Comparison of ENCODE assay signal across 8 cellular contexts in the genomic region with DNA sequence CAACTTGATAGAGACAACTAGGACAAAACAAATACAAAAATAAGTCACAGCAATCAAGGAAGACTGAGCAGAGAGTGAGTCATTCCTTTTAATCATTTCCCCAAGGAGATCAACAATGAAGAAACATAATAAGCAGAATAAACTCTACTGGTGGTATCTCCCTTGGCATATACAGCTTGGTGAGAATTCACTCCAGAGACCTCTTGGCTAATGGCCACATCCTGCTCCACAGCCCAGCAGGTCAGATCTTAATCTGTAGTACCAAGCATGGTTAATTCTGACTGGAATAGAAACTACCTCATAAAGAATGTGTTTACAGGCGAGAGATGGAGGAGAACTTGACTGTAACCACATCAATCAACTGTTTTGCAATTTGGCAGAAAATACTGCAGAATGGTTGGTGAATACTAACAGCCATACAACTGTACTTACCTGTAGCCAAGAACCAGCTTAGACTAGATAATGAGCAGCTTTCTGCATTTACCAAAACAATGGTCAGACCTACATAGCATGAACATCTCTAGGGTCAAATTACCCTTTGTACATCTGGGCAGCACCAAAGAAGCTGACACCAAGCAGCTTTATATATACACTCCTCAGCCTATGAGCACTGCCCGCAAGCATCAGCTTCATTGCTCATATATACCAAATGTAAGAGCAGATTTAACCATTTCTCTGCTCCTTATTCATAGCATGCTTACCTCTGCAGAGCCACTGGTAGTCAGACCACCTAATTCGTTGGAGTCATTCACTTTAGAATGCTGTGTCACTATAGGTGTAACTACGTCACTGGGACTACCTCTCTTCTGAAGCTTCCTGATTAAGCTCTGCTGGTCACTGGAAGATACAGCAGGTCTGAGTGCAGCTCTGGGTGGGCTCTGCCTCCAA. TPM values are rescaled to one million over a fixed set of nuclear protein-coding genes. Genes with fewer than 3 reads are reported as not detected.
DNase-seq lines count a peak whose midpoint lies in the region; ATAC-seq and TF ChIP-seq lines count a peak whose summit lies in the region.

No MANE protein-coding gene starts in this region.

- H3K36me3 ChIP-seq in upper lobe of left lung, result peaks cover 0 to 7% (median 0%) of the 10 kb centered on the region in 4 donors

- no peak for TF ChIP-seq POLR2A in upper lobe of left lung (IDR thresholded peaks at IDR 0.05)

- no peaks in the 10 kb centered on the region for H3K9me3 Mint-ChIP-seq in activated T-helper 2 cell treated with anti-CD3 and anti-CD28 coated beads, Interferon-gamma antibody, Interleukin-2, Interleukin-4, amounts not matched to agents 10 μg/mL and 5 μg/mL and 100 μg/mL, durations not matched to agents 14 hours and 24 hours and 36 hours

- peak in 2 of 4 donors; percentile 2 to 8 for TF ChIP-seq EP300 in upper lobe of left lung (IDR thresholded peaks at IDR 0.05)

- peak overlapping the region; percentile 66 for H3K4me3 Mint-ChIP-seq in activated T-helper 2 cell treated with anti-CD3 and anti-CD28 coated beads, Interferon-gamma antibody, Interleukin-2, Interleukin-4, amounts not matched to agents 10 μg/mL and 5 μg/mL and 100 μg/mL, durations not matched to agents 14 hours and 24 hours and 36 hours (ENCODE audit: low read depth)

- peaks cover 8 to 22% (median 17%) of the 10 kb centered on the region in 4 donors for H3K4me1 ChIP-seq in upper lobe of left lung

- TF ChIP-seq CTCF in upper lobe of left lung (IDR thresholded peaks at IDR 0.05), result no peak

- peaks cover 51% of the 10 kb centered on the region for H3K36me3 Mint-ChIP-seq in activated T-helper 2 cell treated with anti-CD3 and anti-CD28 coated beads, Interferon-gamma antibody, Interleukin-2, Interleukin-4, amounts not matched to agents 10 μg/mL and 5 μg/mL and 100 μg/mL, durations not matched to agents 14 hours and 24 hours and 36 hours (ENCODE audit: low read depth)

- H3K27ac Mint-ChIP-seq in activated T-helper 2 cell treated with anti-CD3 and anti-CD28 coated beads, Interferon-gamma antibody, Interleukin-2, Interleukin-4, amounts not matched to agents 10 μg/mL and 5 μg/mL and 100 μg/mL, durations not matched to agents 14 hours and 24 hours and 36 hours, result peak overlapping the region; percentile 86

- DNase-seq in COR-L47 (lab: John Stamatoyannopoulos, UW) (peak; percentile 59), NCI-H2196 (lab: John Stamatoyannopoulos, UW; ENCODE audit: unreplicated experiment) (peak; percentile 88), left ventricle myocardium superior (no peak), upper lobe of left lung (peak in 1 of 2 donors; percentile 33), GDM1 (lab: John Stamatoyannopoulos, UW) (no peak), occipital lobe (lab: John Stamatoyannopoulos, UW) (no peak)
- peak; percentile 69 for DNase-seq in activated T-helper 2 cell treated with anti-CD3 and anti-CD28 coated beads, Interferon-gamma antibody, Interleukin-2, Interleukin-4, amounts not matched to agents 10 μg/mL and 5 μg/mL and 100 μg/mL, durations not matched to agents 14 hours and 24 hours and 36 hours (ENCODE audit: low spot score)

- peaks cover 71% of the 10 kb centered on the region for H3K4me1 Mint-ChIP-seq in activated T-helper 2 cell treated with anti-CD3 and anti-CD28 coated beads, Interferon-gamma antibody, Interleukin-2, Interleukin-4, amounts not matched to agents 10 μg/mL and 5 μg/mL and 100 μg/mL, durations not matched to agents 14 hours and 24 hours and 36 hours (ENCODE audit: low read depth)

- 63 to 65% methylated on average over 4 of the region's 4 CpGs for WGBS in upper lobe of left lung, 2 donors

- H3K9me3 ChIP-seq in upper lobe of left lung, result no peaks in the 10 kb centered on the region

- no peaks in the 10 kb centered on the region for H3K27me3 ChIP-seq in upper lobe of left lung

- H3K27me3 Mint-ChIP-seq in activated T-helper 2 cell treated with anti-CD3 and anti-CD28 coated beads, Interferon-gamma antibody, Interleukin-2, Interleukin-4, amounts not matched to agents 10 μg/mL and 5 μg/mL and 100 μg/mL, durations not matched to agents 14 hours and 24 hours and 36 hours (ENCODE audit: low read depth), result no peaks in the 10 kb centered on the region

- H3K27ac ChIP-seq in upper lobe of left lung, result peak overlapping the region in 2 of 4 donors; percentile 49

- peak; percentile 66 for ATAC-seq in GM21360 (IDR thresholded peaks at IDR 0.05; ENCODE audit: unreplicated experiment)
- peak; percentile 56 for ATAC-seq in left ventricle myocardium superior
- peak; percentile 38 to 60 for ATAC-seq in upper lobe of left lung (ENCODE audit: low FRiP score in 2 of 2)

- intact Hi-C loops in activated T-helper 2 cell treated with anti-CD3 and anti-CD28 coated beads, Interferon-gamma antibody, Interleukin-2, Interleukin-4, amounts not matched to agents 10 μg/mL and 5 μg/mL and 100 μg/mL, durations not matched to agents 14 hours and 24 hours and 36 hours (cut with micrococcal nuclease), result loop anchor here (1.0 to 10.0 kb wide), 5 partner anchors 33 to 439 kb away; partner anchors contain the start of genes KIAA0319L and NCDN
- intact Hi-C loops in left ventricle myocardium superior (cut with micrococcal nuclease), result no loop called here

- no peak overlapping the region for H3K4me3 ChIP-seq in upper lobe of left lung

RNA-seq across cellular contexts. Expression of gene KIAA0319L, which starts 51.0 kb away (rescaled TPM):
- 40.9 and 46.5 TPM in 2 replicates for total RNA-seq in activated T-helper 2 cell treated with anti-CD3 and anti-CD28 coated beads, Interferon-gamma antibody, Interleukin-2, Interleukin-4, amounts not matched to agents 10 μg/mL and 5 μg/mL and 100 μg/mL, durations not matched to agents 14 hours and 24 hours and 36 hours
- total RNA-seq in left ventricle myocardium superior (77.9 TPM), upper lobe of left lung (100 to 1,000 TPM in 4 of 6 donors, 10 to 100 TPM in 2; 68.1 to 140 (median 107) TPM), occipital lobe (37.4 TPM)

RNA-seq across cellular contexts. Expression of gene NCDN, which starts 51.4 kb away (rescaled TPM):
- 31.8 and 32.6 TPM in 2 replicates for total RNA-seq in activated T-helper 2 cell treated with anti-CD3 and anti-CD28 coated beads, Interferon-gamma antibody, Interleukin-2, Interleukin-4, amounts not matched to agents 10 μg/mL and 5 μg/mL and 100 μg/mL, durations not matched to agents 14 hours and 24 hours and 36 hours
- total RNA-seq in left ventricle myocardium superior (24.5 TPM), upper lobe of left lung (10 to 100 TPM; 12.6 to 34.2 (median 21.5) TPM), occipital lobe (59.7 TPM)

Comparison
In these comparisons a context has a peak if more than half of its experiments do, and no peak if none do; other contexts are left out.
1. DNase-seq: peak in COR-L47 (single experiment), NCI-H2196 (single experiment) and activated T-helper 2 cell treated with anti-CD3 and anti-CD28 coated beads, Interferon-gamma antibody, Interleukin-2, Interleukin-4, amounts not matched to agents 10 μg/mL and 5 μg/mL and 100 μg/mL, durations not matched to agents 14 hours and 24 hours and 36 hours (single experiment); none in left ventricle myocardium superior (single experiment), GDM1 (single experiment) and occipital lobe (single experiment).
2. Peak in every context shown above with its lines, with median percentiles within 50 percentile points of each other: ATAC-seq.